25 cellular contexts compared by ENCODE assay signal in the genomic region with DNA sequence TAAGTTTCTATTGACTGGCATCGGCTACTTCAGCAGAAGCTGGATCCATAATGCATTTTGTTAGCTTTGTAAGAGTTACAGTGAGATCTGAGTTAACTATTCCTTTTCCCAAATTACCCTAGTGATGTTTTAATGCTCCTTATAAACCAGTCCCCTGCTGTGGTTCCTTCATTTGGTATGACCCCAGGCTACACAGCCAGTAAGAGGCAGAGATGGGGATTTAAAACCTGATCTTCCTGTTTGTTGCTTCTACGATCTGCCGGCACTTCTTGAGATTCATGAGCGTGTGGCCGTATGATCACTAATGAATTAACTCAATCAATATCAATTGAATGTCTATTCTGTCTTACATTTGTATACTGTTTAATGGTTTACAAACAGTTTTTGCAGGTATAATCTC.
"Had no signal": no experiment of that assay in that cellular context is flagged by ENCODE, and none has a peak within 500 bp of the region (broad histone marks: within the 10 kb centered on the region; RNA-seq: fewer than 3 reads in every experiment).

No MANE protein-coding gene starts in this region.

- ATAC-seq: left colon; left lung; lower lobe of right lung; mucosa of descending colon; naive thymus-derived CD4-positive, alpha-beta T cell; natural killer cell treated with Interleukin-12 subunit alpha and Interleukin-12 subunit beta and Interleukin-15 and Interleukin-18, amount 100 ng/mL, for 72 hours; right lobe of liver; stimulated activated naive B cell treated with anti-CD40 and anti-IgM and Interleukin-4, amounts not matched to agents 10 μg/mL and 1 μg/mL and 100 μg/mL, for 72 hours; stimulated activated naive CD8-positive, alpha-beta T cell treated with anti-CD3 and anti-CD28 coated beads, Interleukin-15, Interleukin-2, amounts not matched to agents 100 U/mL and 50 U/mL, for 24 hours had no signal

- H3K4me1 ChIP-seq: left lung, lower lobe of right lung, right atrium auricular region, right lobe of liver, thyroid gland, upper lobe of left lung, vagina had no signal

- H3K36me3 ChIP-seq: left lung, lower lobe of right lung, ovary, right atrium auricular region, right lobe of liver, stomach, thyroid gland, transverse colon, upper lobe of left lung, vagina had no signal

- H3K27ac ChIP-seq: left lung, lower lobe of right lung, right atrium auricular region, right lobe of liver, testis, thyroid gland, upper lobe of left lung, vagina had no signal

- H3K4me2 ChIP-seq: smooth muscle cell had no signal

- H3K27me3 ChIP-seq: left lung, ovary, right atrium auricular region, right lobe of liver, stomach, testis, thyroid gland, transverse colon, upper lobe of left lung, vagina had no signal

- DNase-seq: kidney; left colon; left lung; lower lobe of right lung; mammary epithelial cell; mesenchymal stem cell; midbrain; mucosa of descending colon; naive thymus-derived CD4-positive, alpha-beta T cell; ovary; right lobe of liver; stimulated activated CD4-positive, alpha-beta T cell treated with anti-CD3 and anti-CD28 coated beads, Interleukin-15, amount 100 ng/mL, for 24 hours; stimulated activated CD4-positive, alpha-beta T cell treated with anti-CD3 and anti-CD28 coated beads, Interleukin-2, amount 100 ng/mL, for 24 hours; stimulated activated CD4-positive, alpha-beta T cell treated with anti-CD3 and anti-CD28 coated beads, Interleukin-4, amount 100 ng/mL, for 1 hour; stimulated activated naive B cell treated with anti-CD40 and anti-IgM and Interleukin-4, amounts not matched to agents 10 μg/mL and 1 μg/mL and 100 μg/mL, for 72 hours; stimulated activated naive CD8-positive, alpha-beta T cell treated with anti-CD3 and anti-CD28 coated beads, Interleukin-15, Interleukin-2, amounts not matched to agents 100 U/mL and 50 U/mL, for 24 hours; stomach; testis; thyroid gland; transverse colon; upper lobe of left lung had no signal

- H3K4me3 ChIP-seq: left lung, lower lobe of right lung, mucosa of descending colon, ovary, right atrium auricular region, right lobe of liver, smooth muscle cell, stomach, testis, thyroid gland, transverse colon, upper lobe of left lung, vagina had no signal
